Comparison of ENCODE assay signal across 18 cellular contexts in the genomic region with DNA sequence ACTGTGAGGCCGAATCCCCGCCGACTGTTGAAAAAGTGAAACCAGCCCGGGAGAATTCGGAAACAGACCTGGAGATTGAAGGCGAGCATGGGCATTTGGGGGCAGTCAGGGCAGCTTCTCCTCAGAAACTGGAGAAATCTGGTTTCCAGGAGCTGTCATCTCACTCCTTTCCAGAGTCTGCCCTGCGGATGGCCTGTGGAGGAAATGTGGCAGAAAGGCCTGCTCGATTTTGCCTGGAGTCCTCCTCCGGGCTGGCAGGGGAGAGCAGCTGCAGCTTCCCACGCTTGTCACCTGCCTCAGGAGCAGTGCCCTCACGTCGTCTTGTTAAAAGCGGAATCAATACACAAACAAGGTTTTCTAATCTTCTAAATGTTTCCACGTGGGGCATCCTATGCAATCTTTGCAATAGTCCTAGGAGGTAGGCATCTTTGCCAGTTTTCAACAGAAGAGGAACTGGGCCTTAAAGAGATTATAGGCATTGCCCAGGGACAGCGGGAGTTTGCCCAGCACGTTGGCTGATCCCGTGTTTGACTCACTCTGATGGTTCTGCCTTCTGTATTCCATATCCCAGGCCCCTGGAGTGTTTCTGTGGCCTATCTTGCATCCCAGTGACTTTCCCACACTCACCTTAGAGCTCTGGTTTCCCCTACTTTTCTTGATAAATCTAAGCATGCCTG. TPM values are rescaled to one million over a fixed set of nuclear protein-coding genes. Genes with fewer than 3 reads are reported as not detected.
DNase-seq lines count a peak whose midpoint lies in the region; ATAC-seq and TF ChIP-seq lines count a peak whose summit lies in the region.
"Had no signal": no experiment of that assay in that cellular context is flagged by ENCODE, and none has a peak within 500 bp of the region (broad histone marks: within the 10 kb centered on the region; RNA-seq: fewer than 3 reads in every experiment).

No MANE protein-coding gene starts in this region.

- H3K4me3 ChIP-seq in gastroesophageal sphincter (peak overlapping the region; percentile 11 to 31), aorta (ENCODE audit: low read length in 2 of 2) (peak overlapping the region in 1 of 2 donors; percentile 53)

- no peak overlapping the region for H3K4me3 Mint-ChIP-seq in WTC11
- H3K4me3 Mint-ChIP-seq in endothelial cell (ENCODE audit: unreplicated experiment) = no peak overlapping the region
- H3K4me3 Mint-ChIP-seq: effector memory CD8-positive, alpha-beta T cell had no signal

- H3K4me1 ChIP-seq in gastroesophageal sphincter = no peaks in the 10 kb centered on the region
- no peaks in the 10 kb centered on the region for H3K4me1 ChIP-seq in aorta (ENCODE audit: control insufficient read depth in 1 of 2, insufficient read depth in 2 of 2, low read length in 2 of 2)

- DNase-seq in AG20443 (ENCODE audit: low spot score) = peak; percentile 59
- no peak for DNase-seq in WTC11 (ENCODE audit: low spot score)
- DNase-seq in putamen (ENCODE audit: low spot score) = peak; percentile 18
- DNase-seq in endothelial cell (ENCODE audit: low spot score) = no peak
- DNase-seq in NCI-H1694 treated with DMSO at 0.1 percent for 48 hours (lab: John Stamatoyannopoulos, UW) = no peak
- DNase-seq in DMS153 treated with DMSO at 0.1 percent for 48 hours (lab: John Stamatoyannopoulos, UW; ENCODE audit: unreplicated experiment) = no peak
- no peak for DNase-seq in aorta
- DNase-seq: activated CD8-positive, alpha-beta memory T cell treated with anti-CD3 and anti-CD28 coated beads for 24 hours; AML-193; effector memory CD8-positive, alpha-beta T cell; GF-D8; stimulated activated CD4-positive, alpha-beta T cell treated with anti-CD3 and anti-CD28 coated beads, Interleukin-4, amount 100 ng/mL, for 24 hours; T-helper 2 cell had no signal

- peaks cover 7% of the 10 kb centered on the region for H3K9me3 Mint-ChIP-seq in WTC11
- no peaks in the 10 kb centered on the region for H3K9me3 Mint-ChIP-seq in endothelial cell (ENCODE audit: unreplicated experiment)
- H3K9me3 Mint-ChIP-seq: activated naive CD4-positive, alpha-beta T cell treated with anti-CD3 and anti-CD28 coated beads, Interleukin-2, amount 50 U/mL, for 72 hours; effector memory CD8-positive, alpha-beta T cell had no signal

- H3K9me3 ChIP-seq in gastroesophageal sphincter (no peaks in the 10 kb centered on the region), aorta (ENCODE audit: control insufficient read depth, low read length) (no peaks in the 10 kb centered on the region)

- ATAC-seq in WTC11 = peak; percentile 47
- ATAC-seq in gastroesophageal sphincter = no peak
- ATAC-seq in aorta (ENCODE audit: low FRiP score) = no peak
- ATAC-seq: activated naive CD4-positive, alpha-beta T cell treated with anti-CD3 and anti-CD28 coated beads, Interleukin-2, amount 50 U/mL, for 72 hours; effector memory CD8-positive, alpha-beta T cell had no signal

- H3K27me3 Mint-ChIP-seq in WTC11 (ENCODE audit: low read depth) (no peaks in the 10 kb centered on the region; the same call in 1 of the 2 replicates), endothelial cell (ENCODE audit: unreplicated experiment) (peaks cover 1% of the 10 kb centered on the region)

- no peaks in the 10 kb centered on the region for H3K36me3 ChIP-seq in gastroesophageal sphincter
- H3K36me3 ChIP-seq in aorta (ENCODE audit: control insufficient read depth in 1 of 2, insufficient read depth in 2 of 2, low read length in 1 of 2) = no peaks in the 10 kb centered on the region

- 40 to 59% methylated on average over 2 to 9 of the region's 17 CpGs for WGBS in gastroesophageal sphincter (ENCODE audit: low coverage in 1 of 2), 2 donors
- 51 to 55% methylated on average over 17 of the region's 17 CpGs for WGBS in aorta, 2 donors

- TF ChIP-seq EP300 in gastroesophageal sphincter (IDR thresholded peaks at IDR 0.05) = no peak

- H3K27ac ChIP-seq in gastroesophageal sphincter = peak overlapping the region in 3 of 4 donors; percentile 37 to 48 (median 45)
- peak overlapping the region in 1 of 2 donors; percentile 14 for H3K27ac ChIP-seq in aorta (ENCODE audit: low read depth in 1 of 2, low read length in 2 of 2)

- H3K27me3 ChIP-seq in gastroesophageal sphincter = no peaks in the 10 kb centered on the region
- H3K27me3 ChIP-seq in aorta (ENCODE audit: control insufficient read depth in 1 of 2, insufficient read depth in 2 of 2, low read length in 1 of 2) = no peaks in the 10 kb centered on the region

- no peak for TF ChIP-seq POLR2A in gastroesophageal sphincter (IDR thresholded peaks at IDR 0.05)

- TF ChIP-seq CTCF in WTC11 (IDR thresholded peaks at IDR 0.05) (no peak), gastroesophageal sphincter (IDR thresholded peaks at IDR 0.05) (no peak), endothelial cell (IDR thresholded peaks at IDR 0.05; ENCODE audit: unreplicated experiment) (no peak)

- H3K36me3 Mint-ChIP-seq in WTC11 (no peaks in the 10 kb centered on the region), endothelial cell (ENCODE audit: low read depth, unreplicated experiment) (no peaks in the 10 kb centered on the region)
- H3K36me3 Mint-ChIP-seq: activated naive CD4-positive, alpha-beta T cell treated with anti-CD3 and anti-CD28 coated beads, Interleukin-2, amount 50 U/mL, for 72 hours had no signal

- intact Hi-C loops in aorta (cut with DNase I) = no loop called here

- H3K4me1 Mint-ChIP-seq in WTC11 = peaks cover 23% of the 10 kb centered on the region
- H3K4me1 Mint-ChIP-seq in endothelial cell (ENCODE audit: unreplicated experiment) = peaks cover 13% of the 10 kb centered on the region

- CTCF ChIA-PET in WTC11 (lab: Charles Lee) = interaction anchor here (0.6 to 3.4 kb wide), 5 partner anchors 44 to 242 kb away, joined by 3 to 15 read pairs (median 4); no protein-coding TSS in a partner anchor

- H3K27ac Mint-ChIP-seq in WTC11 = no peak overlapping the region
- no peak overlapping the region for H3K27ac Mint-ChIP-seq in endothelial cell (ENCODE audit: unreplicated experiment)
- H3K27ac Mint-ChIP-seq: effector memory CD8-positive, alpha-beta T cell had no signal

- POLR2A ChIA-PET in WTC11 (lab: Charles Lee) = no interaction called here

TF ChIP-seq in WTC11, 78 proteins besides CTCF, POLR2A, EP300 and RAD21 (continues in another document):
- TF ChIP-seq NR2C2 (CRISPR knock-in tag; IDR thresholded peaks at IDR 0.05) (no peak), MYBL2 (CRISPR knock-in tag; IDR thresholded peaks at IDR 0.05) (no peak), CBFB (CRISPR knock-in tag; IDR thresholded peaks at IDR 0.05; ENCODE audit: low read depth) (no peak), NFE2L1 (CRISPR knock-in tag; IDR thresholded peaks at IDR 0.05) (no peak)
- TF ChIP-seq, protein P1, sequence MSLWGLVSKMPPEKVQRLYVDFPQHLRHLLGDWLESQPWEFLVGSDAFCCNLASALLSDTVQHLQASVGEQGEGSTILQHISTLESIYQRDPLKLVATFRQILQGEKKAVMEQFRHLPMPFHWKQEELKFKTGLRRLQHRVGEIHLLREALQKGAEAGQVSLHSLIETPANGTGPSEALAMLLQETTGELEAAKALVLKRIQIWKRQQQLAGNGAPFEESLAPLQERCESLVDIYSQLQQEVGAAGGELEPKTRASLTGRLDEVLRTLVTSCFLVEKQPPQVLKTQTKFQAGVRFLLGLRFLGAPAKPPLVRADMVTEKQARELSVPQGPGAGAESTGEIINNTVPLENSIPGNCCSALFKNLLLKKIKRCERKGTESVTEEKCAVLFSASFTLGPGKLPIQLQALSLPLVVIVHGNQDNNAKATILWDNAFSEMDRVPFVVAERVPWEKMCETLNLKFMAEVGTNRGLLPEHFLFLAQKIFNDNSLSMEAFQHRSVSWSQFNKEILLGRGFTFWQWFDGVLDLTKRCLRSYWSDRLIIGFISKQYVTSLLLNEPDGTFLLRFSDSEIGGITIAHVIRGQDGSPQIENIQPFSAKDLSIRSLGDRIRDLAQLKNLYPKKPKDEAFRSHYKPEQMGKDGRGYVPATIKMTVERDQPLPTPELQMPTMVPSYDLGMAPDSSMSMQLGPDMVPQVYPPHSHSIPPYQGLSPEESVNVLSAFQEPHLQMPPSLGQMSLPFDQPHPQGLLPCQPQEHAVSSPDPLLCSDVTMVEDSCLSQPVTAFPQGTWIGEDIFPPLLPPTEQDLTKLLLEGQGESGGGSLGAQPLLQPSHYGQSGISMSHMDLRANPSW (CRISPR knock-in tag; conservative IDR thresholded peaks at IDR 0.05; ENCODE audit: low read depth) = no peak
- TF ChIP-seq, protein P2, sequence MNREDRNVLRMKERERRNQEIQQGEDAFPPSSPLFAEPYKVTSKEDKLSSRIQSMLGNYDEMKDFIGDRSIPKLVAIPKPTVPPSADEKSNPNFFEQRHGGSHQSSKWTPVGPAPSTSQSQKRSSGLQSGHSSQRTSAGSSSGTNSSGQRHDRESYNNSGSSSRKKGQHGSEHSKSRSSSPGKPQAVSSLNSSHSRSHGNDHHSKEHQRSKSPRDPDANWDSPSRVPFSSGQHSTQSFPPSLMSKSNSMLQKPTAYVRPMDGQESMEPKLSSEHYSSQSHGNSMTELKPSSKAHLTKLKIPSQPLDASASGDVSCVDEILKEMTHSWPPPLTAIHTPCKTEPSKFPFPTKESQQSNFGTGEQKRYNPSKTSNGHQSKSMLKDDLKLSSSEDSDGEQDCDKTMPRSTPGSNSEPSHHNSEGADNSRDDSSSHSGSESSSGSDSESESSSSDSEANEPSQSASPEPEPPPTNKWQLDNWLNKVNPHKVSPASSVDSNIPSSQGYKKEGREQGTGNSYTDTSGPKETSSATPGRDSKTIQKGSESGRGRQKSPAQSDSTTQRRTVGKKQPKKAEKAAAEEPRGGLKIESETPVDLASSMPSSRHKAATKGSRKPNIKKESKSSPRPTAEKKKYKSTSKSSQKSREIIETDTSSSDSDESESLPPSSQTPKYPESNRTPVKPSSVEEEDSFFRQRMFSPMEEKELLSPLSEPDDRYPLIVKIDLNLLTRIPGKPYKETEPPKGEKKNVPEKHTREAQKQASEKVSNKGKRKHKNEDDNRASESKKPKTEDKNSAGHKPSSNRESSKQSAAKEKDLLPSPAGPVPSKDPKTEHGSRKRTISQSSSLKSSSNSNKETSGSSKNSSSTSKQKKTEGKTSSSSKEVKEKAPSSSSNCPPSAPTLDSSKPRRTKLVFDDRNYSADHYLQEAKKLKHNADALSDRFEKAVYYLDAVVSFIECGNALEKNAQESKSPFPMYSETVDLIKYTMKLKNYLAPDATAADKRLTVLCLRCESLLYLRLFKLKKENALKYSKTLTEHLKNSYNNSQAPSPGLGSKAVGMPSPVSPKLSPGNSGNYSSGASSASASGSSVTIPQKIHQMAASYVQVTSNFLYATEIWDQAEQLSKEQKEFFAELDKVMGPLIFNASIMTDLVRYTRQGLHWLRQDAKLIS (CRISPR knock-in tag; IDR thresholded peaks at IDR 0.05; ENCODE audit: borderline replicate concordance) = no peak

RNA-seq across cellular contexts. Expression of a gene that starts 2.3 kb away (rescaled TPM):
- total RNA-seq in WTC11 (2021) (not detected in 3 replicates), gastroesophageal sphincter (not detected), endothelial cell (ENCODE audit: unreplicated experiment) (not detected), aorta (not detected)
- polyA plus RNA-seq in aorta = 1 to 10 TPM in 1 of 2 donors, not detected in 1; 4.4 TPM
- total RNA-seq: activated naive CD4-positive, alpha-beta T cell treated with anti-CD3 and anti-CD28 coated beads, Interleukin-2, amount 50 U/mL, for 72 hours; H4; OCI-LY7; subcutaneous adipose tissue had no signal

RNA-seq across cellular contexts. Expression of a gene that starts 15.8 kb away (rescaled TPM):
- total RNA-seq in WTC11 (2021) = 25.7 to 29.7 TPM (median 25.8 TPM) in 3 replicates
- 10 to 100 TPM in 2 of 4 donors, 1 to 10 TPM in 2; 9.0 to 27.5 (median 12.2) TPM for total RNA-seq in gastroesophageal sphincter
- 22.6 TPM for total RNA-seq in endothelial cell (ENCODE audit: unreplicated experiment)
- 10 to 100 TPM; 17.1 to 32.2 TPM for total RNA-seq in aorta
- polyA plus RNA-seq in aorta = 1 to 10 TPM; 1.1 to 9.7 TPM

Comparison
In these comparisons a context has a peak if more than half of its experiments do, and no peak if none do; other contexts are left out.
1. DNase-seq: peak in AG20443 (single experiment) and putamen (single experiment); none in WTC11 (single experiment), endothelial cell (single experiment), NCI-H1694 treated with DMSO at 0.1 percent for 48 hours (single experiment), DMS153 treated with DMSO at 0.1 percent for 48 hours (single experiment) and aorta (0 of 2).